ENCODE assay signal across 15 cellular contexts in genomic region chr13:35804901-35805300, GRCh38.
DNase-seq lines count a peak whose midpoint lies in the region; ATAC-seq and TF ChIP-seq lines count a peak whose summit lies in the region.
"Had no signal": no experiment of that assay in that cellular context is flagged by ENCODE, and none has a peak within 500 bp of the region (broad histone marks: within the 10 kb centered on the region; RNA-seq: fewer than 3 reads in every experiment).

No MANE protein-coding gene starts in this region.

- no peaks in the 10 kb centered on the region for H3K36me3 ChIP-seq in HAP-1 (replicated peaks)
- H3K36me3 ChIP-seq: BLaER1 had no signal

- DNase-seq in HS-5 (ENCODE audit: low read depth), result peak; percentile 47
- DNase-seq in amniotic epithelial cell (ENCODE audit: low read depth), result peak; percentile 67
- peak; percentile 9 to 41 for DNase-seq in foreskin fibroblast
- DNase-seq in HAP-1 (ENCODE audit: low spot score in 2 of 2), result no peak
- DNase-seq in germinal center (ENCODE audit: low spot score), result no peak
- DNase-seq: AML-193; Caco-2; CD8-positive, alpha-beta memory T cell; DND-41; H7; KBM-7 had no signal

- in situ Hi-C loops in HAP-1 (cut with MboI; ENCODE audit: low sequenced_read_pairs), result no loop called here

- TF ChIP-seq CTCF in foreskin fibroblast (IDR thresholded peaks at IDR 0.05; ENCODE audit: low read depth, low read length), result no peak

- no peaks in the 10 kb centered on the region for H3K4me1 ChIP-seq in HAP-1
- H3K4me1 ChIP-seq: A549, BLaER1, Caco-2 had no signal

- no peaks in the 10 kb centered on the region for H3K27me3 ChIP-seq in HAP-1 (ENCODE audit: low read depth)
- H3K27me3 ChIP-seq: BLaER1 had no signal

- H3K9me3 ChIP-seq in HAP-1, result no peaks in the 10 kb centered on the region
- H3K9me3 ChIP-seq: A549, BLaER1, Caco-2 had no signal

- no peak for ATAC-seq in HG02623 (IDR thresholded peaks at IDR 0.05; ENCODE audit: unreplicated experiment)
- ATAC-seq: A549, GM23338 had no signal

- H3K4me3 ChIP-seq in foreskin fibroblast (ENCODE audit: low read depth in 1 of 2, low read length in 2 of 2), result no peak overlapping the region
- H3K4me3 ChIP-seq in HAP-1, result no peak overlapping the region
- H3K4me3 ChIP-seq: A549, BLaER1, GM23338 had no signal

Comparison
In these comparisons a context has a peak if more than half of its experiments do, and no peak if none do; other contexts are left out.
1. DNase-seq: peak in HS-5 (single experiment), amniotic epithelial cell (single experiment) and foreskin fibroblast (2 of 2); none in HAP-1 (0 of 2) and germinal center (single experiment).